37 cellular contexts compared by ENCODE assay signal in genomic region chr11:88689548-88690240, GRCh38.
DNase-seq lines count a peak whose midpoint lies in the region; ATAC-seq and TF ChIP-seq lines count a peak whose summit lies in the region.
"Had no signal": no experiment of that assay in that cellular context is flagged by ENCODE, and none has a peak within 500 bp of the region (broad histone marks: within the 10 kb centered on the region; RNA-seq: fewer than 3 reads in every experiment).

No MANE protein-coding gene starts in this region.

- ATAC-seq in T-cell (replicated peaks in 1 of 4) (peak; percentile 63 to 99 (median 74)), left colon (peak; percentile 99), aorta (ENCODE audit: low FRiP score) (no peak)
- ATAC-seq: A549; GM12878; heart right ventricle; lower lobe of right lung; stimulated activated naive CD8-positive, alpha-beta T cell treated with anti-CD3 and anti-CD28 coated beads, Interleukin-15, amount 100 ng/mL, for 72 hours had no signal

- intact Hi-C loops in MCF 10A (cut with micrococcal nuclease) (no loop called here), breast epithelium (cut with DNase I; ENCODE audit: low total_unique reads) (no loop called here), left colon (cut with DNase I, micrococcal nuclease) (no loop called here), stomach (cut with DNase I; ENCODE audit: low total_unique reads) (no loop called here), aorta (cut with DNase I) (no loop called here), head of caudate nucleus (cut with DNase I) (no loop called here)

- H3K9me3 Mint-ChIP-seq in MCF 10A (ENCODE audit: unreplicated experiment) = no peaks in the 10 kb centered on the region
- peaks cover 0 to 6% (median 0%) of the 10 kb centered on the region in 3 donors for H3K9me3 Mint-ChIP-seq in T-cell
- H3K9me3 Mint-ChIP-seq: activated naive CD8-positive, alpha-beta T cell treated with anti-CD3 and anti-CD28 coated beads for 36 hours; neural crest cell had no signal

- H3K9me3 ChIP-seq in breast epithelium (no peaks in the 10 kb centered on the region), stomach (peaks cover 0 to 11% (median 4%) of the 10 kb centered on the region in 4 donors), aorta (ENCODE audit: control insufficient read depth, low read length) (no peaks in the 10 kb centered on the region)
- H3K9me3 ChIP-seq: A549, lower lobe of right lung, ovary, uterus had no signal

- peak; percentile 28 for DNase-seq in MCF 10A (ENCODE audit: unreplicated experiment)
- DNase-seq in breast epithelium (ENCODE audit: low spot score in 2 of 2) = no peak
- peak in 23 of 34 experiments; percentile 0 to 62 (median 13) for DNase-seq in T-cell
- DNase-seq in left colon = peak; percentile 57 to 77
- DNase-seq in stomach = peak; percentile 27
- DNase-seq in hypothalamus (lab: John Stamatoyannopoulos, UW) = no peak
- DNase-seq in aorta = no peak
- DNase-seq in head of caudate nucleus = no peak
- DNase-seq: activated CD4-positive, alpha-beta T cell treated with anti-CD3 and anti-CD28 coated beads for 48 hours; activated CD8-positive, alpha-beta memory T cell treated with anti-CD3 and anti-CD28 coated beads for 24 hours; activated effector memory CD4-positive, alpha-beta T cell treated with Interleukin-2 at 50 U/mL for 16 hours; activated naive CD8-positive, alpha-beta T cell treated with anti-CD3 and anti-CD28 coated beads for 36 hours; activated T-cell treated with anti-CD3 and anti-CD28 coated beads for 4 hours; anterior cingulate cortex; effector memory CD4-positive, alpha-beta T cell; erythroblast; heart right ventricle; KG1; lower lobe of right lung; MM.1S; NCI-H1930; NCI-H2171 treated with DMSO at 0.1 percent for 48 hours; NCI-H524; ovary; PC-9; retina; SHP77; stimulated activated naive CD8-positive, alpha-beta T cell treated with anti-CD3 and anti-CD28 coated beads, Interleukin-15, amount 100 ng/mL, for 72 hours; T-helper 2 cell; uterus had no signal

- H3K4me1 Mint-ChIP-seq in MCF 10A (ENCODE audit: insufficient read depth, unreplicated experiment) = peaks cover 5% of the 10 kb centered on the region
- peaks cover 6 to 10% (median 9%) of the 10 kb centered on the region in 3 donors for H3K4me1 Mint-ChIP-seq in T-cell
- H3K4me1 Mint-ChIP-seq: neural crest cell; stimulated activated naive CD8-positive, alpha-beta T cell treated with anti-CD3 and anti-CD28 coated beads, Interleukin-15, amount 100 ng/mL, for 72 hours had no signal

- BruUV-seq in MCF 10A (replicated peaks; lab: Mats Ljungman, UMichigan) = no TSS peak

- H3K36me3 Mint-ChIP-seq in MCF 10A (ENCODE audit: insufficient read depth, unreplicated experiment) = no peaks in the 10 kb centered on the region
- H3K36me3 Mint-ChIP-seq in T-cell = no peaks in the 10 kb centered on the region
- H3K36me3 Mint-ChIP-seq: activated naive CD8-positive, alpha-beta T cell treated with anti-CD3 and anti-CD28 coated beads for 36 hours; CD4-positive, alpha-beta memory T cell had no signal

- no peaks in the 10 kb centered on the region for H3K27me3 ChIP-seq in breast epithelium
- H3K27me3 ChIP-seq in stomach = no peaks in the 10 kb centered on the region
- no peaks in the 10 kb centered on the region for H3K27me3 ChIP-seq in aorta (ENCODE audit: control insufficient read depth in 1 of 2, insufficient read depth in 2 of 2, low read length in 1 of 2)
- H3K27me3 ChIP-seq: cardiac muscle cell, heart right ventricle, ovary, uterus had no signal

- H3K4me3 ChIP-seq in breast epithelium (no peak overlapping the region), stomach (no peak overlapping the region), aorta (ENCODE audit: low read length in 2 of 2) (no peak overlapping the region)
- H3K4me3 ChIP-seq: A549, cardiac muscle cell, coronary artery, GM12878, heart right ventricle, lower lobe of right lung, ovary, PC-9, skin epidermis, uterus had no signal

- POLR2A ChIA-PET in MCF 10A (lab: Yijun Ruan, JAX) = interaction anchor here (1.1 kb wide), 1 partner anchor 135 kb away, joined by 3 read pairs; no protein-coding TSS in a partner anchor
- POLR2A ChIA-PET in T-cell (lab: Charles Lee) = no interaction called here

- 58 to 71% (median 61%) methylated on average over 6 of the region's 6 CpGs for WGBS in stomach, 5 donors
- 76% methylated on average over 6 of the region's 6 CpGs for WGBS in aorta, 2 donors

- TF ChIP-seq POLR2A in breast epithelium (IDR thresholded peaks at IDR 0.05) = no peak
- no peak for TF ChIP-seq POLR2A in stomach (IDR thresholded peaks at IDR 0.05)

- CTCF ChIA-PET in MCF 10A (lab: Yijun Ruan, JAX) = interaction anchor here (1.4 kb wide), 1 partner anchor 11 kb away, joined by 4 read pairs; no protein-coding TSS in a partner anchor
- CTCF ChIA-PET in T-cell (lab: Charles Lee) = no interaction called here

- H3K27ac ChIP-seq in breast epithelium = no peak overlapping the region
- no peak overlapping the region for H3K27ac ChIP-seq in stomach
- no peak overlapping the region for H3K27ac ChIP-seq in aorta (ENCODE audit: low read depth in 1 of 2, low read length in 2 of 2)
- H3K27ac ChIP-seq: A549, cardiac muscle cell, coronary artery, heart right ventricle, lower lobe of right lung, ovary, PC-9, skin epidermis, uterus had no signal

- H3K4me1 ChIP-seq in breast epithelium (no peaks in the 10 kb centered on the region), stomach (no peaks in the 10 kb centered on the region), aorta (ENCODE audit: control insufficient read depth in 1 of 2, insufficient read depth in 2 of 2, low read length in 2 of 2) (no peaks in the 10 kb centered on the region)
- H3K4me1 ChIP-seq: A549, heart right ventricle, lower lobe of right lung, uterus had no signal

- H3K27me3 Mint-ChIP-seq in MCF 10A (ENCODE audit: insufficient read depth, unreplicated experiment) (peaks cover 11% of the 10 kb centered on the region), T-cell (peaks cover 0 to 3% of the 10 kb centered on the region in 2 donors)
- H3K27me3 Mint-ChIP-seq: activated naive CD8-positive, alpha-beta T cell treated with anti-CD3 and anti-CD28 coated beads for 36 hours; stimulated activated naive CD8-positive, alpha-beta T cell treated with anti-CD3 and anti-CD28 coated beads, Interleukin-15, amount 100 ng/mL, for 72 hours had no signal

- no peak for TF ChIP-seq EP300 in stomach (IDR thresholded peaks at IDR 0.05)

- H3K27ac Mint-ChIP-seq in MCF 10A (ENCODE audit: low read depth, unreplicated experiment) = no peak overlapping the region
- peak overlapping the region in 1 of 2 donors; percentile 24 for H3K27ac Mint-ChIP-seq in T-cell
- H3K27ac Mint-ChIP-seq: activated naive CD8-positive, alpha-beta T cell treated with anti-CD3 and anti-CD28 coated beads for 36 hours; stimulated activated naive CD8-positive, alpha-beta T cell treated with anti-CD3 and anti-CD28 coated beads, Interleukin-15, amount 100 ng/mL, for 72 hours had no signal

- H3K4me3 Mint-ChIP-seq in MCF 10A (ENCODE audit: unreplicated experiment) = no peak overlapping the region
- H3K4me3 Mint-ChIP-seq in T-cell = no peak overlapping the region
- H3K4me3 Mint-ChIP-seq: activated naive CD8-positive, alpha-beta T cell treated with anti-CD3 and anti-CD28 coated beads for 36 hours; CD4-positive, alpha-beta memory T cell; neural crest cell; stimulated activated naive CD8-positive, alpha-beta T cell treated with anti-CD3 and anti-CD28 coated beads, Interleukin-15, amount 100 ng/mL, for 72 hours had no signal

- H3K36me3 ChIP-seq in breast epithelium (no peaks in the 10 kb centered on the region), stomach (no peaks in the 10 kb centered on the region), aorta (ENCODE audit: control insufficient read depth in 1 of 2, insufficient read depth in 2 of 2, low read length in 1 of 2) (no peaks in the 10 kb centered on the region)
- H3K36me3 ChIP-seq: cardiac muscle cell, heart right ventricle, lower lobe of right lung, ovary, uterus had no signal

- no peak for TF ChIP-seq CTCF in MCF 10A (IDR thresholded peaks at IDR 0.05; ENCODE audit: unreplicated experiment)
- no peak for TF ChIP-seq CTCF in breast epithelium (IDR thresholded peaks at IDR 0.05)
- TF ChIP-seq CTCF in stomach (IDR thresholded peaks at IDR 0.05) = no peak

Comparison
In these comparisons a context has a peak if more than half of its experiments do, and no peak if none do; other contexts are left out.
1. DNase-seq: peak in MCF 10A (single experiment), T-cell (23 of 34), left colon (2 of 2) and stomach (single experiment); none in breast epithelium (0 of 2), hypothalamus (0 of 51), aorta (0 of 2) and head of caudate nucleus (0 of 42).